34 cellular contexts compared by ENCODE assay signal in the genomic region with DNA sequence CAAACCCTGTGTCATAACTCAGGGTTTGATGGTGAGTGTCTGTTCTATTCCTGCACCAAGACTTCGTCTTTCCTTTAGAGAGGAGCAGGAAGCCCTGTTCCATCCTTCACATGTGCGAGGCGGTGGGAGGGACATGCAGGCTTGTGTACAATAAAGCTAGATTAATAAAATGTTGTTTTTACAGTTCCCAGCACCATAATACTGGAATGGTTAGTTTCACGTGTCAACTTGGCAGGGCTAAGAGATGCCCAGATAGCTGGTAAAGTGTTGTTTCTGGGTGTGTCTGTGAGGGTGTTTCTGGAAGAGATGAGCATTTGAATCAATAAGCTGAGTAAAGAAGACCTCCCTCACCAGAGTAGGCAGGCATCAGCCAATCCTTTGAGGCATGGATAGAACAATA.
"Had no signal": no experiment of that assay in that cellular context is flagged by ENCODE, and none has a peak within 500 bp of the region (broad histone marks: within the 10 kb centered on the region; RNA-seq: fewer than 3 reads in every experiment).

No MANE protein-coding gene starts in this region.

- H3K27ac ChIP-seq: KMS-11 had no signal

- H3K27me3 ChIP-seq: MG63 had no signal

- DNase-seq: Karpas-422, Kasumi-1, MG63, MM.1S, MV-4-11, NCI-H1048, NCI-H1092, NCI-H1092 treated with DMSO at 0.1 percent for 48 hours, NCI-H1105, NCI-H1105 treated with DMSO at 0.1 percent for 48 hours, NCI-H1417, NCI-H1417 treated with DMSO at 0.1 percent for 48 hours, NCI-H1436, NCI-H1436 treated with DMSO at 0.1 percent for 48 hours, NCI-H146, NCI-H1694, NCI-H1694 treated with DMSO at 0.1 percent for 48 hours, NCI-H187, NCI-H187 treated with DMSO at 0.1 percent for 48 hours, NCI-H1930, NCI-H2029, NCI-H2029 treated with DMSO at 0.1 percent for 48 hours, NCI-H2081, NCI-H2081 treated with DMSO at 0.1 percent for 48 hours, NCI-H2107, NCI-H2171, NCI-H2171 treated with DMSO at 0.1 percent for 48 hours, NCI-H2227 treated with DMSO at 0.1 percent for 48 hours, NCI-H226, NCI-H345, NCI-H446, NCI-H446 treated with DMSO at 0.1 percent for 48 hours, NCI-H510A had no signal

- H3K4me3 ChIP-seq: MG63 had no signal

- H3K9me3 ChIP-seq: MG63 had no signal

- H3K36me3 ChIP-seq: MG63 had no signal
